Comparison of ENCODE assay signal across 1 cellular context in genomic region chr13:24727731-24728601, GRCh38.
TF ChIP-seq lines count a peak whose summit lies in the region.

No MANE protein-coding gene starts in this region.

TF ChIP-seq in H1, 55 proteins besides CTCF, POLR2A, EP300 and RAD21:
- TF ChIP-seq JUN (IDR thresholded peaks at IDR 0.05; ENCODE audit: low read depth, low read length) (no peak), ATF3 (IDR thresholded peaks at IDR 0.05; ENCODE audit: insufficient read depth, low read depth, low read length) (peak; percentile 32; the same call in 1 of the 2 replicates), MAX (IDR thresholded peaks at IDR 0.05) (peak; percentile 74)
